In genomic region chr5:96597441-96598020, GRCh38 we compare ENCODE assay signal across 11 cellular contexts.
DNase-seq lines count a peak whose midpoint lies in the region; ATAC-seq, FAIRE-seq and TF ChIP-seq lines count a peak whose summit lies in the region.
"Had no signal": no experiment of that assay in that cellular context is flagged by ENCODE, and none has a peak within 500 bp of the region (broad histone marks: within the 10 kb centered on the region; RNA-seq: fewer than 3 reads in every experiment).

No MANE protein-coding gene starts in this region.

- DNase-seq in activated CD4-positive, CD25-positive, alpha-beta regulatory T cell treated with anti-CD3 and anti-CD28 coated beads, Interleukin-2, amount 50 U/mL, for 72 hours, result no peak
- peak; percentile 73 for DNase-seq in ELR (ENCODE audit: low read depth)
- no peak for DNase-seq in tibial artery
- DNase-seq: NCI-H1930, pancreas had no signal

- peak; percentile 65 to 69 for ATAC-seq in activated CD4-positive, CD25-positive, alpha-beta regulatory T cell treated with anti-CD3 and anti-CD28 coated beads, Interleukin-2, amount 50 U/mL, for 24 hours
- peak; percentile 86 for ATAC-seq in activated T-helper 17 cell treated with anti-CD3 and anti-CD28 coated beads, Interleukin-2, amount 50 U/mL, for 72 hours (replicated peaks)
- ATAC-seq in HG03571 (IDR thresholded peaks at IDR 0.05; ENCODE audit: unreplicated experiment) (no peak), GM21786 (IDR thresholded peaks at IDR 0.05; ENCODE audit: unreplicated experiment) (no peak)
- ATAC-seq: stimulated activated memory B cell treated with anti-CD40 and anti-IgM and Interleukin-4, amounts not matched to agents 10 μg/mL and 1 μg/mL and 100 μg/mL, for 72 hours had no signal

- peaks cover 11% of the 10 kb centered on the region for H3K27me3 Mint-ChIP-seq in activated T-helper 17 cell treated with anti-CD3 and anti-CD28 coated beads, Interleukin-2, amount 50 U/mL, for 72 hours

- peaks cover 6% of the 10 kb centered on the region for H3K4me1 Mint-ChIP-seq in activated T-helper 17 cell treated with anti-CD3 and anti-CD28 coated beads, Interleukin-2, amount 50 U/mL, for 72 hours
- H3K4me1 Mint-ChIP-seq: stimulated activated memory B cell treated with anti-CD40 and anti-IgM and Interleukin-4, amounts not matched to agents 10 μg/mL and 1 μg/mL and 100 μg/mL, for 72 hours had no signal

- H3K36me3 Mint-ChIP-seq in activated T-helper 17 cell treated with anti-CD3 and anti-CD28 coated beads, Interleukin-2, amount 50 U/mL, for 72 hours (ENCODE audit: low read depth), result no peaks in the 10 kb centered on the region
- H3K36me3 Mint-ChIP-seq: stimulated activated memory B cell treated with anti-CD40 and anti-IgM and Interleukin-4, amounts not matched to agents 10 μg/mL and 1 μg/mL and 100 μg/mL, for 72 hours had no signal

- intact Hi-C loops in tibial artery (cut with DNase I; ENCODE audit: low total_unique reads), result no loop called here

- no peaks in the 10 kb centered on the region for H3K9me3 ChIP-seq in tibial artery
- H3K9me3 ChIP-seq: pancreas had no signal

- FAIRE-seq in islet of Langerhans (lab: Jason Lieb, UNC), result peak; percentile 30
- FAIRE-seq: pancreas had no signal

- H3K9me3 Mint-ChIP-seq in activated T-helper 17 cell treated with anti-CD3 and anti-CD28 coated beads, Interleukin-2, amount 50 U/mL, for 72 hours, result no peaks in the 10 kb centered on the region
- H3K9me3 Mint-ChIP-seq: stimulated activated memory B cell treated with anti-CD40 and anti-IgM and Interleukin-4, amounts not matched to agents 10 μg/mL and 1 μg/mL and 100 μg/mL, for 72 hours had no signal

- no peaks in the 10 kb centered on the region for H3K27me3 ChIP-seq in tibial artery
- H3K27me3 ChIP-seq: pancreas had no signal

- no peaks in the 10 kb centered on the region for H3K4me1 ChIP-seq in tibial artery

- H3K4me3 Mint-ChIP-seq in activated T-helper 17 cell treated with anti-CD3 and anti-CD28 coated beads, Interleukin-2, amount 50 U/mL, for 72 hours, result peak overlapping the region; percentile 2
- H3K4me3 Mint-ChIP-seq: stimulated activated memory B cell treated with anti-CD40 and anti-IgM and Interleukin-4, amounts not matched to agents 10 μg/mL and 1 μg/mL and 100 μg/mL, for 72 hours had no signal

- no peak for TF ChIP-seq CTCF in tibial artery (IDR thresholded peaks at IDR 0.05)

- peak overlapping the region; percentile 12 for H3K27ac Mint-ChIP-seq in activated T-helper 17 cell treated with anti-CD3 and anti-CD28 coated beads, Interleukin-2, amount 50 U/mL, for 72 hours
- H3K27ac Mint-ChIP-seq: stimulated activated memory B cell treated with anti-CD40 and anti-IgM and Interleukin-4, amounts not matched to agents 10 μg/mL and 1 μg/mL and 100 μg/mL, for 72 hours had no signal

- no peak overlapping the region for H3K4me3 ChIP-seq in tibial artery
- H3K4me3 ChIP-seq: pancreas had no signal

- no peaks in the 10 kb centered on the region for H3K36me3 ChIP-seq in tibial artery
- H3K36me3 ChIP-seq: pancreas had no signal

- no peak overlapping the region for H3K27ac ChIP-seq in tibial artery
- H3K27ac ChIP-seq: pancreas had no signal

Comparison
In these comparisons a context has a peak if more than half of its experiments do, and no peak if none do; other contexts are left out.
1. ATAC-seq: peak in activated CD4-positive, CD25-positive, alpha-beta regulatory T cell treated with anti-CD3 and anti-CD28 coated beads, Interleukin-2, amount 50 U/mL, for 24 hours (2 of 2) and activated T-helper 17 cell treated with anti-CD3 and anti-CD28 coated beads, Interleukin-2, amount 50 U/mL, for 72 hours (single experiment); none in HG03571 (single experiment) and GM21786 (single experiment).